7 cellular contexts compared by ENCODE assay signal in genomic region chr6:114874384-114874783, GRCh38.
"Had no signal": no experiment of that assay in that cellular context is flagged by ENCODE, and none has a peak within 500 bp of the region (broad histone marks: within the 10 kb centered on the region; RNA-seq: fewer than 3 reads in every experiment).

No MANE protein-coding gene starts in this region.

- DNase-seq: GDM1, GF-D8 had no signal

- H3K4me3 ChIP-seq: GM12878 had no signal

- FAIRE-seq: GM12878, GM12891, GM12892, GM18507, GM19239 had no signal

- ATAC-seq: GM12878 had no signal
